ENCODE assay signal across 9 cellular contexts in the genomic region with DNA sequence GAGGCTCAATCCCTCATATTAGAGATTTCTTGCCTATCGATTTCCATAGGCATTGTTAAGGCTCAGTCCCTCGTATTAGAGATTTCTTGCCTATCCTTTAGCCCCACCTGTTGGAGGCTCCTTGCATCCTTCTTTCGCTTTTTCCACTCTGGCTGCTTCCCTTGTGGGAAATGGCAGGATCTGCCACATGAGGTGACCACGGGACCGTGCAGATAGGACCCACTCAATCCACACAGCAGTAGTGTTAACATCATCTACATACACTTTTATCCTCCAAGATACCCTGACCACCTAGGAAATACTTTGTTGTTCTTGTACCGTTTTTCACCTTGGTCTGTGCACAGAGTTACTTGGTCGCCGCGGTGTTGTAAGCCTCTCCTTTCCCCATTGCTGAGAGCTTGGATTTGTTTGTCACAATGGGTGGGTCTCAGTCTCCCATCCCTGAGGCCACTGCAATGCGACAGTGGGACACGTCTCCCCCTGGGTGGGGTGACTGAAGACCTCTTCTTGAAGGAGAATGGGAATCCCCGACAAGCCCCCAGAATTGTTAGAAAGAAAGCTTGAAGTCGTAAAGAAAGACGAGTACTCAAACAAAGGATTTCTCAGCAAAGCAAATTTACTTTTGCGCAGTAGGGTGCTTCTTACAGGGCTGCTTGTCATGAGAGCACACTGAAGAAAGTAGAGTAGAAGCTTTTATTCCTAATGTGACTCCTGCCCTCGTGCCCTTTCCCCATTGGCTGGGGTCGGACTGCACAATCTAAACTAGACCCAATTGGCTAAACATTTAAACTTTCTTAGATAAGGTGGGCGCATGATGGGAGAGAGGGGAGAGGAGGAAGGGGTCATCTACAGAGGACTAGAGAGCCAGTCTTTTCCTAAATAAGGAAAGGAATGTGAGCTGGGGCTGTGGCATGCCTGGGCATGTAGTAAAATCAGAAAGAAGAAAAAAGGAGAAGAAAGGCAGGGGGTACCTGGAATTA. TPM values are rescaled to one million over a fixed set of nuclear protein-coding genes. Genes with fewer than 3 reads are reported as not detected.
DNase-seq lines count a peak whose midpoint lies in the region; ATAC-seq and TF ChIP-seq lines count a peak whose summit lies in the region.
"Had no signal": no experiment of that assay in that cellular context is flagged by ENCODE, and none has a peak within 500 bp of the region (broad histone marks: within the 10 kb centered on the region; RNA-seq: fewer than 3 reads in every experiment).

No MANE protein-coding gene starts in this region.

- peak overlapping the region; percentile 10 for H3K27ac Mint-ChIP-seq in activated naive CD4-positive, alpha-beta T cell treated with anti-CD3 and anti-CD28 coated beads, Interleukin-2, amount 50 U/mL, for 24 hours
- no peak overlapping the region for H3K27ac Mint-ChIP-seq in activated CD8-positive, alpha-beta memory T cell treated with anti-CD3 and anti-CD28 coated beads, Interleukin-2, amount 10 ng/mL, durations not matched to agents 7 days and 5 days
- H3K27ac Mint-ChIP-seq: stimulated activated naive CD8-positive, alpha-beta T cell treated with anti-CD3 and anti-CD28 coated beads, Interleukin-15, Interleukin-2, amounts not matched to agents 100 ng/mL and 50 ng/mL, for 24 hours had no signal

- H3K27ac ChIP-seq in Peyer's patch, result no peak overlapping the region

- H3K27me3 ChIP-seq in Peyer's patch, result no peaks in the 10 kb centered on the region

- H3K4me3 Mint-ChIP-seq in activated naive CD4-positive, alpha-beta T cell treated with anti-CD3 and anti-CD28 coated beads, Interleukin-2, amount 50 U/mL, for 24 hours, result no peak overlapping the region
- H3K4me3 Mint-ChIP-seq in activated CD8-positive, alpha-beta memory T cell treated with anti-CD3 and anti-CD28 coated beads, Interleukin-2, amount 10 ng/mL, durations not matched to agents 7 days and 5 days, result no peak overlapping the region
- H3K4me3 Mint-ChIP-seq: stimulated activated naive CD8-positive, alpha-beta T cell treated with anti-CD3 and anti-CD28 coated beads, Interleukin-15, Interleukin-2, amounts not matched to agents 100 ng/mL and 50 ng/mL, for 24 hours had no signal

- peaks cover 0 to 4% (median 0%) of the 10 kb centered on the region in 3 donors for H3K36me3 ChIP-seq in Peyer's patch

- H3K9me3 ChIP-seq in Peyer's patch, result no peaks in the 10 kb centered on the region

- ATAC-seq in activated CD8-positive, alpha-beta memory T cell treated with anti-CD3 and anti-CD28 coated beads, Interleukin-2, amount 10 ng/mL, durations not matched to agents 7 days and 5 days, result no peak
- no peak for ATAC-seq in HG03442 (IDR thresholded peaks at IDR 0.05; ENCODE audit: unreplicated experiment)

- H3K4me1 ChIP-seq in Peyer's patch, result no peaks in the 10 kb centered on the region

- H3K9me3 Mint-ChIP-seq in activated naive CD4-positive, alpha-beta T cell treated with anti-CD3 and anti-CD28 coated beads, Interleukin-2, amount 50 U/mL, for 24 hours, result no peaks in the 10 kb centered on the region
- H3K9me3 Mint-ChIP-seq in activated CD8-positive, alpha-beta memory T cell treated with anti-CD3 and anti-CD28 coated beads, Interleukin-2, amount 10 ng/mL, durations not matched to agents 7 days and 5 days (ENCODE audit: low read depth), result no peaks in the 10 kb centered on the region
- H3K9me3 Mint-ChIP-seq: stimulated activated naive CD8-positive, alpha-beta T cell treated with anti-CD3 and anti-CD28 coated beads, Interleukin-15, Interleukin-2, amounts not matched to agents 100 ng/mL and 50 ng/mL, for 24 hours had no signal

- TF ChIP-seq CTCF in Peyer's patch (IDR thresholded peaks at IDR 0.05), result peak in 4 of 6 experiments; percentile 46 to 72 (median 68)

- H3K27me3 Mint-ChIP-seq in activated naive CD4-positive, alpha-beta T cell treated with anti-CD3 and anti-CD28 coated beads, Interleukin-2, amount 50 U/mL, for 24 hours, result no peaks in the 10 kb centered on the region
- H3K27me3 Mint-ChIP-seq in activated CD8-positive, alpha-beta memory T cell treated with anti-CD3 and anti-CD28 coated beads, Interleukin-2, amount 10 ng/mL, durations not matched to agents 7 days and 5 days, result no peaks in the 10 kb centered on the region
- H3K27me3 Mint-ChIP-seq: stimulated activated naive CD8-positive, alpha-beta T cell treated with anti-CD3 and anti-CD28 coated beads, Interleukin-15, Interleukin-2, amounts not matched to agents 100 ng/mL and 50 ng/mL, for 24 hours had no signal

- H3K4me3 ChIP-seq in Peyer's patch, result no peak overlapping the region

- H3K36me3 Mint-ChIP-seq in activated naive CD4-positive, alpha-beta T cell treated with anti-CD3 and anti-CD28 coated beads, Interleukin-2, amount 50 U/mL, for 24 hours, result peaks cover 4% of the 10 kb centered on the region
- H3K36me3 Mint-ChIP-seq in activated CD8-positive, alpha-beta memory T cell treated with anti-CD3 and anti-CD28 coated beads, Interleukin-2, amount 10 ng/mL, durations not matched to agents 7 days and 5 days, result no peaks in the 10 kb centered on the region

- H3K4me1 Mint-ChIP-seq in activated naive CD4-positive, alpha-beta T cell treated with anti-CD3 and anti-CD28 coated beads, Interleukin-2, amount 50 U/mL, for 24 hours, result no peaks in the 10 kb centered on the region
- H3K4me1 Mint-ChIP-seq in activated CD8-positive, alpha-beta memory T cell treated with anti-CD3 and anti-CD28 coated beads, Interleukin-2, amount 10 ng/mL, durations not matched to agents 7 days and 5 days, result peaks cover 2% of the 10 kb centered on the region

- TF ChIP-seq POLR2A in Peyer's patch (IDR thresholded peaks at IDR 0.05), result no peak

- no peak for DNase-seq in activated naive CD4-positive, alpha-beta T cell treated with Interleukin-2 at 50 U/mL for 16 hours
- DNase-seq in Peyer's patch (peak in 1 of 3 donors; percentile 60), fibroblast of the conjunctiva (ENCODE audit: low read depth) (peak; percentile 5), renal cortical epithelial cell (ENCODE audit: low read depth) (peak; percentile 34)
- DNase-seq in activated CD8-positive, alpha-beta memory T cell treated with anti-CD3 and anti-CD28 coated beads, Interleukin-2, amount 10 ng/mL, durations not matched to agents 7 days and 5 days, result no peak
- no peak for DNase-seq in activated effector memory CD4-positive, alpha-beta T cell treated with Interleukin-2 at 50 U/mL for 16 hours

- CTCF ChIA-PET in activated CD8-positive, alpha-beta memory T cell treated with anti-CD3 and anti-CD28 coated beads, Interleukin-2, amount 10 ng/mL, durations not matched to agents 7 days and 5 days (lab: Charles Lee), result interaction anchor here (0.7 to 1.5 kb wide), 3 partner anchors 9 to 20 kb away, joined by 3 to 5 read pairs (median 3); a partner anchor contains a TSS

RNA-seq across cellular contexts. Expression of a gene that starts 19.8 kb away (rescaled TPM):
- total RNA-seq in Peyer's patch (10 to 100 TPM in 1 of 4 donors, 1 to 10 TPM in 3; 7.7 to 26.4 (median 8.7) TPM), renal cortical epithelial cell (12.5 and 36.1 TPM in 2 replicates)
- 10 to 100 TPM; 11.8 to 12.1 TPM for total RNA-seq in activated CD8-positive, alpha-beta memory T cell treated with anti-CD3 and anti-CD28 coated beads, Interleukin-2, amount 10 ng/mL, durations not matched to agents 7 days and 5 days

RNA-seq across cellular contexts. Expression of a gene that starts 29.0 kb away (rescaled TPM):
- 10 to 100 TPM; 16.3 to 30.5 (median 22.8) TPM for total RNA-seq in Peyer's patch
- 54.7 and 60.9 TPM in 2 replicates for total RNA-seq in renal cortical epithelial cell
- total RNA-seq in activated CD8-positive, alpha-beta memory T cell treated with anti-CD3 and anti-CD28 coated beads, Interleukin-2, amount 10 ng/mL, durations not matched to agents 7 days and 5 days, result 10 to 100 TPM; 36.4 to 44.1 TPM

RNA-seq across cellular contexts. Expression of a gene that starts 29.5 kb away (rescaled TPM):
- total RNA-seq in Peyer's patch (100 to 1,000 TPM in 1 of 4 donors, 10 to 100 TPM in 2, 1 to 10 TPM in 1; 6.6 to 102 (median 54.4) TPM), renal cortical epithelial cell (0.20 TPM in 1 of 2 replicates, not detected in the other)
- total RNA-seq in activated CD8-positive, alpha-beta memory T cell treated with anti-CD3 and anti-CD28 coated beads, Interleukin-2, amount 10 ng/mL, durations not matched to agents 7 days and 5 days, result not detected

Comparison
In these comparisons a context has a peak if more than half of its experiments do, and no peak if none do; other contexts are left out.
1. DNase-seq: peak in fibroblast of the conjunctiva (single experiment) and renal cortical epithelial cell (single experiment); none in activated naive CD4-positive, alpha-beta T cell treated with Interleukin-2 at 50 U/mL for 16 hours (single experiment), activated CD8-positive, alpha-beta memory T cell treated with anti-CD3 and anti-CD28 coated beads, Interleukin-2, amount 10 ng/mL, durations not matched to agents 7 days and 5 days (single experiment) and activated effector memory CD4-positive, alpha-beta T cell treated with Interleukin-2 at 50 U/mL for 16 hours (single experiment).